13 cellular contexts compared by ENCODE assay signal in genomic region chr5:141615991-141616715, GRCh38. TPM values are rescaled to one million over a fixed set of nuclear protein-coding genes. Genes with fewer than 3 reads are reported as not detected.
A peak's percentile ranks its signal among the peaks of the same experiment; 100 is the strongest.
DNase-seq lines count a peak whose midpoint lies in the region; ATAC-seq and TF ChIP-seq lines count a peak whose summit lies in the region.
"Had no signal": no experiment of that assay in that cellular context is flagged by ENCODE, and none has a peak within 500 bp of the region (broad histone marks: within the 10 kb centered on the region; RNA-seq: fewer than 3 reads in every experiment).

No MANE protein-coding gene starts in this region.

- no peak for ATAC-seq in Panc1
- ATAC-seq: left lobe of liver had no signal

- H3K36me3 ChIP-seq in Panc1 (ENCODE audit: control insufficient read depth, insufficient read depth, low read length) = peaks cover 2% of the 10 kb centered on the region; the same call in 1 of the 2 replicates
- no peaks in the 10 kb centered on the region for H3K36me3 ChIP-seq in endocrine pancreas (ENCODE audit: control insufficient read depth, insufficient read depth, low read length)

- POLR2A ChIA-PET in Panc1 (lab: Charles Lee) = interaction anchor here (0.5 to 0.6 kb wide), 3 partner anchors 24 to 968 kb away, joined by 3 to 10 read pairs (median 4); partner anchors contain the start of gene IK

- H3K27ac Mint-ChIP-seq in T-helper 2 cell treated with Interferon-gamma antibody and Interleukin-4, amounts not matched to agents 5 μg/mL and 100 μg/mL, for 36 hours = peak overlapping the region; percentile 58

- peaks cover 57% of the 10 kb centered on the region for H3K4me1 Mint-ChIP-seq in T-helper 2 cell treated with Interferon-gamma antibody and Interleukin-4, amounts not matched to agents 5 μg/mL and 100 μg/mL, for 36 hours (ENCODE audit: low read depth)

- H3K27me3 ChIP-seq in Panc1 (ENCODE audit: control insufficient read depth, insufficient read depth, low read length) (no peaks in the 10 kb centered on the region), endocrine pancreas (ENCODE audit: control insufficient read depth, insufficient read depth, low read length) (no peaks in the 10 kb centered on the region)
- H3K27me3 ChIP-seq: colonic mucosa had no signal

- no peaks in the 10 kb centered on the region for H3K9me3 ChIP-seq in Panc1 (ENCODE audit: control insufficient read depth, insufficient read depth, low read depth, low read length)
- no peaks in the 10 kb centered on the region for H3K9me3 ChIP-seq in endocrine pancreas (ENCODE audit: control insufficient read depth, low read length)
- H3K9me3 ChIP-seq: colonic mucosa had no signal

- TF ChIP-seq CTCF in Panc1 (IDR thresholded peaks at IDR 0.05) (no peak), GM13976 (IDR thresholded peaks at IDR 0.05; ENCODE audit: borderline replicate concordance, control extremely low read depth, extremely low read depth, insufficient read depth, missing control alignments) (no peak)

- H3K36me3 Mint-ChIP-seq in T-helper 2 cell treated with Interferon-gamma antibody and Interleukin-4, amounts not matched to agents 5 μg/mL and 100 μg/mL, for 36 hours (ENCODE audit: low read depth) = peaks cover 51% of the 10 kb centered on the region

- in situ Hi-C loops in Panc1 (cut with HindIII; ENCODE audit: low pct_unique_long_range_greater_than_20kb, low sequenced_read_pairs) (no loop called here), GM13976 (cut with MboI; ENCODE audit: low sequenced_read_pairs, unreplicated experiment) (no loop called here)

- H3K4me3 ChIP-seq in Panc1 (ENCODE audit: low read depth in 2 of 2, low read length in 2 of 2) (peak overlapping the region; percentile 76 to 90; a peak in 2 of 4 replicates), endocrine pancreas (ENCODE audit: control insufficient read depth, insufficient read depth, low read length) (peak overlapping the region; percentile 92), skin epidermis (peak overlapping the region in 5 of 7 experiments; percentile 85 to 98 (median 95))
- H3K4me3 ChIP-seq: colonic mucosa had no signal

- peak; percentile 37 for DNase-seq in T-helper 2 cell treated with Interferon-gamma antibody and Interleukin-4, amounts not matched to agents 5 μg/mL and 100 μg/mL, for 36 hours (ENCODE audit: low spot score)
- DNase-seq in T-helper 2 cell (no peak), Panc1 (ENCODE audit: low read depth, low spot score) (no peak), GM19238 (ENCODE audit: insufficient read length, low spot score) (no peak), NCI-H2107 treated with DMSO at 0.1 percent for 48 hours (lab: John Stamatoyannopoulos, UW; ENCODE audit: unreplicated experiment) (no peak), GM13976 (ENCODE audit: low spot score) (no peak)
- DNase-seq: ACHN, colonic mucosa, NCI-H1092, T1000 had no signal

- H3K9me3 Mint-ChIP-seq in T-helper 2 cell treated with Interferon-gamma antibody and Interleukin-4, amounts not matched to agents 5 μg/mL and 100 μg/mL, for 36 hours = no peaks in the 10 kb centered on the region

- H3K4me3 Mint-ChIP-seq in T-helper 2 cell treated with Interferon-gamma antibody and Interleukin-4, amounts not matched to agents 5 μg/mL and 100 μg/mL, for 36 hours = peak overlapping the region; percentile 100

- no TSS peak for BruUV-seq in Panc1 (replicated peaks; lab: Mats Ljungman, UMichigan)

- H3K27me3 Mint-ChIP-seq in T-helper 2 cell treated with Interferon-gamma antibody and Interleukin-4, amounts not matched to agents 5 μg/mL and 100 μg/mL, for 36 hours (ENCODE audit: low read depth) = no peaks in the 10 kb centered on the region

- intact Hi-C loops in Panc1 (cut with micrococcal nuclease; ENCODE audit: unreplicated experiment) = no loop called here

- CTCF ChIA-PET in Panc1 (lab: Charles Lee) = no interaction called here

- no peak overlapping the region for H3K9ac ChIP-seq in endocrine pancreas (ENCODE audit: control insufficient read depth, insufficient read depth, low read length)

- peak overlapping the region; percentile 83 for H3K27ac ChIP-seq in Panc1 (ENCODE audit: low read length)
- peak overlapping the region in 8 of 21 experiments; percentile 21 to 99 (median 96) for H3K27ac ChIP-seq in skin epidermis
- H3K27ac ChIP-seq: colonic mucosa had no signal

- peaks cover 32% of the 10 kb centered on the region for H3K4me1 ChIP-seq in Panc1 (ENCODE audit: control insufficient read depth, insufficient read depth, low read length)
- peaks cover 13% of the 10 kb centered on the region for H3K4me1 ChIP-seq in endocrine pancreas (ENCODE audit: control insufficient read depth, insufficient read depth, low read length)
- H3K4me1 ChIP-seq: colonic mucosa had no signal

RNA-seq across cellular contexts. Expression of gene DIAPH1, which starts 2.6 kb away (rescaled TPM):
- 155 TPM for total RNA-seq in Panc1 (2021; ENCODE audit: unreplicated experiment)
- polyA plus RNA-seq in Panc1 (2012; ENCODE audit: insufficient read length) = 70.5 TPM

RNA-seq across cellular contexts. Expression of gene HDAC3, which starts 20.5 kb away (rescaled TPM):
- total RNA-seq in Panc1 (2021; ENCODE audit: unreplicated experiment) = 75.5 TPM
- 69.6 TPM for polyA plus RNA-seq in Panc1 (2012; ENCODE audit: insufficient read length)

RNA-seq across cellular contexts. Expression of gene RELL2, which starts 20.6 kb away (rescaled TPM):
- 13.3 TPM for total RNA-seq in Panc1 (2021; ENCODE audit: unreplicated experiment)
- 18.5 TPM for polyA plus RNA-seq in Panc1 (2012; ENCODE audit: insufficient read length)

RNA-seq across cellular contexts. Expression of gene FCHSD1, which starts 35.1 kb away (rescaled TPM):
- total RNA-seq in Panc1 (2021; ENCODE audit: unreplicated experiment) = 32.8 TPM
- 30.6 TPM for polyA plus RNA-seq in Panc1 (2012; ENCODE audit: insufficient read length)
